Comparison of ENCODE assay signal across 9 cellular contexts in the genomic region with DNA sequence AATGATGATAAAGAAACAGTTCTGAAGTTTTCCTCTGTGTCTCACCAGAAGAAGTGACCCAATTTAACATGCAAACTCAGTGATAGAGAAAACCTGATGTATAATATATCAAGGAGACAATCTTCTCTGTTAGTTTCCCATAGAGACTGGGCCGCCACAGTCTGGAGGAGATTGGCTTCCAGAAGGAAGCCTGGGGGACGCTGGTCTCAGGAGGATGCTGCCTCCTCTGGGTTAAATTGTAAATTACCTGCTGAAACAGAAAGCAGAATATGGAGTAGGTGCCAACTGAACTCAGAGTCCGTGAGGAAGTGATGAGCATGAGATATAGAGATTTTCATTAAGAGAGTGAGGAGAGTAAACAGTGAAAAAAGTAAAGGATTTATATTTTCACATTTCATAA. TPM values are rescaled to one million over a fixed set of nuclear protein-coding genes. Genes with fewer than 3 reads are reported as not detected.
DNase-seq lines count a peak whose midpoint lies in the region; ATAC-seq lines count a peak whose summit lies in the region.
"Had no signal": no experiment of that assay in that cellular context is flagged by ENCODE, and none has a peak within 500 bp of the region (broad histone marks: within the 10 kb centered on the region; RNA-seq: fewer than 3 reads in every experiment).

No MANE protein-coding gene starts in this region.

- H3K4me1 ChIP-seq in GM23248 (ENCODE audit: insufficient read depth) = no peaks in the 10 kb centered on the region

- no peak overlapping the region for H2AFZ ChIP-seq in GM23248

- peak; percentile 28 for DNase-seq in NCI-H146 (lab: John Stamatoyannopoulos, UW)
- DNase-seq in NCI-H146 treated with DMSO at 0.1 percent for 48 hours (lab: John Stamatoyannopoulos, UW; ENCODE audit: unreplicated experiment) = no peak
- DNase-seq in HT-29 (ENCODE audit: low spot score) = peak; percentile 36
- peak; percentile 30 for DNase-seq in mucosa of gallbladder (ENCODE audit: low spot score)
- DNase-seq in GM23248 = no peak
- DNase-seq in SKM-1 treated with dmso at 0.1 percent for 144 hours (lab: John Stamatoyannopoulos, UW; ENCODE audit: unreplicated experiment) = no peak
- no peak for DNase-seq in NCI-H2227 (lab: John Stamatoyannopoulos, UW; ENCODE audit: unreplicated experiment)

- no peaks in the 10 kb centered on the region for H3K9me3 ChIP-seq in GM23248 (ENCODE audit: low read depth)

- in situ Hi-C loops in GM23248 (cut with MboI) = no loop called here

- H3K27ac ChIP-seq in GM23248 = no peak overlapping the region
- H3K27ac ChIP-seq: epithelial cell of prostate had no signal

- no peaks in the 10 kb centered on the region for H4K20me1 ChIP-seq in GM23248 (ENCODE audit: insufficient read depth)

- no peak overlapping the region for H3K4me2 ChIP-seq in GM23248 (ENCODE audit: unreplicated experiment)

- no peaks in the 10 kb centered on the region for H3K79me2 ChIP-seq in GM23248 (ENCODE audit: insufficient read depth)

- no peaks in the 10 kb centered on the region for H3F3A ChIP-seq in GM23248 (ENCODE audit: insufficient read depth)

- peak; percentile 91 for ATAC-seq in GM21528 (IDR thresholded peaks at IDR 0.05; ENCODE audit: low FRiP score, unreplicated experiment)

- H3K9ac ChIP-seq in GM23248 = no peak overlapping the region

- H3K9me2 ChIP-seq in GM23248 (ENCODE audit: insufficient read depth) = no peaks in the 10 kb centered on the region

- no peak overlapping the region for H3K4me3 ChIP-seq in GM23248

- 11 to 20% methylated on average over 3 of the region's 3 CpGs for WGBS in GM23248 (ENCODE audit: low coverage in 1 of 2, low lambda C conversion rate in 2 of 2, missing lambda C conversion rate in 2 of 2), 2 experiments

- no peaks in the 10 kb centered on the region for H3K27me3 ChIP-seq in GM23248 (replicated peaks; ENCODE audit: insufficient read depth)

- H3K36me3 ChIP-seq in GM23248 (ENCODE audit: low read depth) = no peaks in the 10 kb centered on the region

RNA-seq across cellular contexts. Expression of gene OR14I1, which starts 15.8 kb away (rescaled TPM):
- total RNA-seq in HT-29 (2014; rRNA removed; shearing (Covaris generic)) = not detected in 2 replicates
- total RNA-seq in mucosa of gallbladder = not detected
- total RNA-seq in GM23248 (2014; rRNA removed; shearing (Covaris generic)) = not detected in 2 replicates
- polyA plus RNA-seq in GM23248 (2016; fragmentation: Nextera tagmentation; extraction: Ambion mirVana) = not detected in 2 replicates

RNA-seq across cellular contexts. Expression of gene OR2T27, which starts 31.5 kb away (rescaled TPM):
- total RNA-seq in HT-29 (2014; rRNA removed; shearing (Covaris generic)) = not detected in 2 replicates
- total RNA-seq in mucosa of gallbladder = not detected
- not detected in 2 replicates for total RNA-seq in GM23248 (2014; rRNA removed; shearing (Covaris generic))
- not detected in 2 replicates for polyA plus RNA-seq in GM23248 (2016; fragmentation: Nextera tagmentation; extraction: Ambion mirVana)

RNA-seq across cellular contexts. Expression of gene OR2T35, which starts 41.7 kb away (rescaled TPM):
- total RNA-seq in HT-29 (2014; rRNA removed; shearing (Covaris generic)) = not detected in 2 replicates
- total RNA-seq in mucosa of gallbladder = not detected
- not detected in 2 replicates for total RNA-seq in GM23248 (2014; rRNA removed; shearing (Covaris generic))
- polyA plus RNA-seq in GM23248 (2016; fragmentation: Nextera tagmentation; extraction: Ambion mirVana) = not detected in 2 replicates

RNA-seq across cellular contexts. Expression of gene OR2T11, which starts 51.9 kb away (rescaled TPM):
- total RNA-seq in HT-29 (2014; rRNA removed; shearing (Covaris generic)) = not detected in 2 replicates
- not detected for total RNA-seq in mucosa of gallbladder
- not detected in 2 replicates for total RNA-seq in GM23248 (2014; rRNA removed; shearing (Covaris generic))
- not detected in 2 replicates for polyA plus RNA-seq in GM23248 (2016; fragmentation: Nextera tagmentation; extraction: Ambion mirVana)

Comparison
In these comparisons a context has a peak if more than half of its experiments do, and no peak if none do; other contexts are left out.
1. DNase-seq: peak in NCI-H146 (single experiment), HT-29 (single experiment) and mucosa of gallbladder (single experiment); none in NCI-H146 treated with DMSO at 0.1 percent for 48 hours (single experiment), GM23248 (single experiment), SKM-1 treated with dmso at 0.1 percent for 144 hours (single experiment) and NCI-H2227 (single experiment).